In the genomic region with DNA sequence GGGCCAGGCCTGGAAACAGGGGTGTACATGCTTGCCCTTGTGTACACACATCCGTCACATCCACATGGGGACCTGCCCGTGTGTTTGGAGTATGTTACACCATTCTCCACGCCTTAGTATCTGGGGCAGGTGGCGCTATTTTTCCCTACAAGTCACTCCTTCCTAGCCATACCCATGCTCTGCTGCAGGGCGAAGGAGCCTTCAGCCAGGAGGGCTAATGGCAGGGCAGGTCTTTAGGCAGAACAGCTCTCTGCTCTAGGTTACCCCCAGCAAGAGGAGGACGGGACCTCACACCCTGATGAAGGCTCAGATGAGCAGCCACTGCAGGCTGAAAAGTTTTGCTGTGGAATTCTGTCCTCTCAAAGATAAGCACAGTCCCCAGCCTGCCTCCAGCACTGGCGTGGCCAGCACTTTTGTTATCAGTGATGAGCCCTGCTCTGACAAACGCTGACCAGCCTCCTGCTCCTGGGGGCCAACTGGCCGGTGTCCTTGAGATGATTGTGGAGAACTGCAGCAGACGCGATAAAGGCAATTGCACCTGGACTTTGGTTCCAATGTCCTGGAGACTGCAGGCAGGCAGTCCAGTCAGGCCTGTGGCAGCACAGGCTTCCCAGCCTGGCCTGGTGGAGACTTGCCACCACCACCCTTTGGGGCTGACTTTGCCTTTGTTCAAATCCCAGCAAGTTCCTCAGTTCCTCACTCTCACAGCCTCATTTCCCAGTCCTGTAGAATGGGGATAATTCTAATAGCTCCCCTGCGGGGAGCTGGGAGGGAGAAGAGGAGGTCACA, we compare ENCODE assay signal across 9 cellular contexts. TPM values are rescaled to one million over a fixed set of nuclear protein-coding genes. Genes with fewer than 3 reads are reported as not detected.
DNase-seq lines count a peak whose midpoint lies in the region; ATAC-seq, FAIRE-seq and TF ChIP-seq lines count a peak whose summit lies in the region.
"Had no signal": no experiment of that assay in that cellular context is flagged by ENCODE, and none has a peak within 500 bp of the region (broad histone marks: within the 10 kb centered on the region; RNA-seq: fewer than 3 reads in every experiment).

No MANE protein-coding gene starts in this region.

- H3K9ac ChIP-seq in SK-N-SH = no peak overlapping the region

- FAIRE-seq in A549 (lab: Jason Lieb, UNC) = no peak
- peak; percentile 70 for FAIRE-seq in H54 (lab: Jason Lieb, UNC)
- FAIRE-seq: astrocyte had no signal

- no peaks in the 10 kb centered on the region for H3F3A ChIP-seq in SK-N-SH (replicated peaks; ENCODE audit: insufficient read depth)

- H3K4me1 ChIP-seq in A549 (no peaks in the 10 kb centered on the region), SK-N-SH (ENCODE audit: control insufficient read depth in 1 of 2, insufficient read depth in 2 of 2, low read depth in 1 of 2, low read length in 1 of 2) (peaks cover 0 to 11% of the 10 kb centered on the region in 2 experiments; a peak in 1 of 4 replicates)

- H3K27ac ChIP-seq in A549 (no peak overlapping the region), SK-N-SH (ENCODE audit: low read depth in 2 of 2, low read length in 1 of 2) (no peak overlapping the region)

- H3K36me3 ChIP-seq in SK-N-SH (replicated peaks in 1 of 2; ENCODE audit: control insufficient read depth in 1 of 2, insufficient read depth in 2 of 2, low read length in 1 of 2) = no peaks in the 10 kb centered on the region

- peak in 1 of 2 experiments; percentile 44 for DNase-seq in A549 (ENCODE audit: low read depth in 1 of 2, low spot score in 1 of 2)
- no peak for DNase-seq in H54 (ENCODE audit: insufficient read length, low spot score)
- peak; percentile 58 for DNase-seq in SK-N-SH
- DNase-seq in left ventricle myocardium superior = no peak
- no peak for DNase-seq in stimulated activated CD4-positive, alpha-beta T cell treated with anti-CD3 and anti-CD28 coated beads, Interleukin-2, amount 100 ng/mL, for 48 hours
- no peak for DNase-seq in NCI-H748 treated with DMSO at 0.1 percent for 48 hours (lab: John Stamatoyannopoulos, UW)
- DNase-seq in dermis blood vessel endothelial cell = no peak

- H3K4me3 ChIP-seq in A549 (no peak overlapping the region), SK-N-SH (ENCODE audit: low read depth in 2 of 2, low read length in 1 of 2) (no peak overlapping the region)

- POLR2A ChIA-PET in A549 (lab: Yijun Ruan, JAX) (no interaction called here), SK-N-SH (lab: Yijun Ruan, JAX) (no interaction called here)

- H3K4me2 ChIP-seq in A549 = no peak overlapping the region
- H3K4me2 ChIP-seq in SK-N-SH = no peak overlapping the region

- H3K27me3 ChIP-seq in SK-N-SH (ENCODE audit: insufficient read depth) = no peaks in the 10 kb centered on the region; the same call in 1 of the 2 replicates

- H3K79me2 ChIP-seq in SK-N-SH (ENCODE audit: insufficient read depth) = no peaks in the 10 kb centered on the region

- TF ChIP-seq RAD21 in A549 (conservative IDR thresholded peaks at IDR 0.05 in 1 of 2, IDR thresholded peaks at IDR 0.05 in 1 of 2) (no peak), SK-N-SH (IDR thresholded peaks at IDR 0.05; ENCODE audit: low read length) (no peak; the same call in 1 of the 2 replicates)

- TF ChIP-seq POLR2A in A549 (IDR thresholded peaks at IDR 0.05; ENCODE audit: low read length) = no peak
- no peak for TF ChIP-seq POLR2A in H54 (IDR thresholded peaks at IDR 0.05; ENCODE audit: low read depth, low read length)

- no peak overlapping the region for H2AFZ ChIP-seq in SK-N-SH (ENCODE audit: low read depth)

- no peaks in the 10 kb centered on the region for H4K20me1 ChIP-seq in SK-N-SH (ENCODE audit: insufficient read depth)

- TF ChIP-seq EP300 in A549 (IDR thresholded peaks at IDR 0.05) (no peak), SK-N-SH (IDR thresholded peaks at IDR 0.05; ENCODE audit: borderline replicate concordance in 1 of 2, low read depth in 1 of 2, low read length in 1 of 2) (no peak)

- H3K9me3 ChIP-seq in A549 = no peaks in the 10 kb centered on the region
- H3K9me3 ChIP-seq in SK-N-SH = peaks cover 4% of the 10 kb centered on the region; the same call in 1 of the 2 replicates

- intact Hi-C loops in left ventricle myocardium superior (cut with micrococcal nuclease) = loop anchor here (10.0 kb wide), 1 partner anchor 196 kb away; no protein-coding TSS in a partner anchor

- H3K9me2 ChIP-seq in SK-N-SH = no peaks in the 10 kb centered on the region

- no peak; the same call in 2 of the 3 replicates for TF ChIP-seq CTCF in A549 (IDR thresholded peaks at IDR 0.05)
- TF ChIP-seq CTCF in SK-N-SH (IDR thresholded peaks at IDR 0.05) = no peak

- peak; percentile 80 to 88 for ATAC-seq in A549
- ATAC-seq in left ventricle myocardium superior = peak; percentile 74
- ATAC-seq in HG03520 (IDR thresholded peaks at IDR 0.05; ENCODE audit: unreplicated experiment) = no peak

- CTCF ChIA-PET in A549 (lab: Yijun Ruan, JAX) = interaction anchor here (1.3 to 4.6 kb wide), 2 partner anchors 10 to 41 kb away, joined by 3 to 17 read pairs; a partner anchor contains a TSS
- CTCF ChIA-PET in SK-N-SH (lab: Yijun Ruan, JAX) = interaction anchor here (0.8 to 1.5 kb wide), 4 partner anchors 10 to 18 kb away, joined by 3 to 5 read pairs (median 4); no protein-coding TSS in a partner anchor

- 57% methylated on average over 10 of the region's 12 CpGs for WGBS in A549 (ENCODE audit: missing lambda C conversion rate)
- 70% methylated on average over 6 of the region's 12 CpGs for WGBS in SK-N-SH (ENCODE audit: low lambda C conversion rate)

TF ChIP-seq in A549, 52 proteins besides CTCF, POLR2A, EP300 and RAD21 (continues in another document):
- TF ChIP-seq NFE2L2 (conservative IDR thresholded peaks at IDR 0.05; ENCODE audit: low read length) = no peak
- no peak for TF ChIP-seq ZC3H11A (IDR thresholded peaks at IDR 0.05)
- no peak for TF ChIP-seq RCOR1 (IDR thresholded peaks at IDR 0.05; ENCODE audit: low read depth, low read length)
- no peak for TF ChIP-seq TFCP2L1 (CRISPR knock-in tag; IDR thresholded peaks at IDR 0.05)
- no peak for TF ChIP-seq FOXS1 (CRISPR knock-in tag; IDR thresholded peaks at IDR 0.05)
- no peak for TF ChIP-seq POLR2AphosphoS2 (conservative IDR thresholded peaks at IDR 0.05; ENCODE audit: low read length)
- TF ChIP-seq SREBF2 (IDR thresholded peaks at IDR 0.05) = no peak
- no peak for TF ChIP-seq KDM5A (IDR thresholded peaks at IDR 0.05)

TF ChIP-seq in SK-N-SH, 30 proteins besides CTCF, POLR2A, EP300 and RAD21:
- TF ChIP-seq YY1 (IDR thresholded peaks at IDR 0.05; ENCODE audit: low read depth) = no peak
- 0 out of 2 replicates have a peak, but pooled peaks have one; percentile 7 for TF ChIP-seq SMC3 (IDR thresholded peaks at IDR 0.05; ENCODE audit: low read depth, low read length)
- TF ChIP-seq GATA2 (CRISPR knock-in tag; IDR thresholded peaks at IDR 0.05) = no peak; the same call in 1 of the 2 replicates

RNA-seq across cellular contexts. Expression of a gene that starts 19.8 kb away (rescaled TPM):
- polyA plus RNA-seq in A549 (2011; rRNA removed) = 1.4 and 1.9 TPM in 2 replicates
- 0.85 and 1.3 TPM in 2 replicates for polyA plus RNA-seq in A549 (2012; cell fraction: cytosol; rRNA removed)
- 2.5 and 3.6 TPM in 2 replicates for polyA plus RNA-seq in A549 (2012; cell fraction: nucleus; rRNA removed)
- 1.3 to 1.9 TPM (median 1.8 TPM) in 3 replicates for polyA plus RNA-seq in A549 (2017; fragmentation: RNase III; extraction: RNeasy Plus Mini Kit Qiagen cat#74134 plus additional on column Dnase treatment)
- polyA minus RNA-seq in A549 (2011; rRNA and poly(A)+ RNA removed) = 0.79 and 1.9 TPM in 2 replicates
- 4.1 and 5.0 TPM in 2 replicates for polyA plus RNA-seq in SK-N-SH (2012; rRNA removed)
- polyA plus RNA-seq in SK-N-SH (2012; cell fraction: cytosol; rRNA removed) = 2.6 and 3.5 TPM in 2 replicates
- polyA plus RNA-seq in SK-N-SH (2012; cell fraction: nucleus; rRNA removed) = 13.7 and 18.2 TPM in 2 replicates
- 2.8 TPM for total RNA-seq in left ventricle myocardium superior
- 3.9 and 7.0 TPM in 2 replicates for total RNA-seq in dermis blood vessel endothelial cell

RNA-seq across cellular contexts. Expression of a gene that starts 41.2 kb away (rescaled TPM):
- polyA plus RNA-seq in A549 (2011; rRNA removed) (10.5 and 10.9 TPM in 2 replicates), A549 (2017; fragmentation: RNase III; extraction: RNeasy Plus Mini Kit Qiagen cat#74134 plus additional on column Dnase treatment) (23.4 to 27.9 TPM (median 25.8 TPM) in 3 replicates), SK-N-SH (2012; rRNA removed) (27.2 and 32.4 TPM in 2 replicates)
- polyA plus RNA-seq in A549 (2012; cell fraction: cytosol; rRNA removed) = 19.1 and 26.1 TPM in 2 replicates
- 66.9 and 82.6 TPM in 2 replicates for polyA plus RNA-seq in A549 (2012; cell fraction: nucleus; rRNA removed)
- 12.4 and 17.1 TPM in 2 replicates for polyA minus RNA-seq in A549 (2011; rRNA and poly(A)+ RNA removed)
- polyA plus RNA-seq in SK-N-SH (2012; cell fraction: cytosol; rRNA removed) = 20.5 and 26.3 TPM in 2 replicates
- polyA plus RNA-seq in SK-N-SH (2012; cell fraction: nucleus; rRNA removed) = 62.4 and 65.4 TPM in 2 replicates
- total RNA-seq in left ventricle myocardium superior (3.6 TPM), dermis blood vessel endothelial cell (1.8 and 2.0 TPM in 2 replicates)

RNA-seq across cellular contexts. Expression of a gene that starts 46.1 kb away (rescaled TPM):
- polyA plus RNA-seq in A549 (2011; rRNA removed) (53.5 and 68.0 TPM in 2 replicates), A549 (2017; fragmentation: RNase III; extraction: RNeasy Plus Mini Kit Qiagen cat#74134 plus additional on column Dnase treatment) (62.0 to 64.5 TPM (median 63.6 TPM) in 3 replicates), SK-N-SH (2012; rRNA removed) (112 and 128 TPM in 2 replicates)
- polyA plus RNA-seq in A549 (2012; cell fraction: cytosol; rRNA removed) = 32.5 and 47.0 TPM in 2 replicates
- polyA plus RNA-seq in A549 (2012; cell fraction: nucleus; rRNA removed) = 12.1 and 16.2 TPM in 2 replicates
- 24.2 and 28.2 TPM in 2 replicates for polyA minus RNA-seq in A549 (2011; rRNA and poly(A)+ RNA removed)
- 149 and 204 TPM in 2 replicates for polyA plus RNA-seq in SK-N-SH (2012; cell fraction: cytosol; rRNA removed)
- 54.0 and 73.7 TPM in 2 replicates for polyA plus RNA-seq in SK-N-SH (2012; cell fraction: nucleus; rRNA removed)
- total RNA-seq in left ventricle myocardium superior (31.0 TPM), dermis blood vessel endothelial cell (65.2 and 65.4 TPM in 2 replicates)
